Comparison of ENCODE assay signal across 13 cellular contexts in genomic region chr18:76963951-76964350, GRCh38.
A peak's percentile ranks its signal among the peaks of the same experiment; 100 is the strongest.
DNase-seq lines count a peak whose midpoint lies in the region; ATAC-seq and TF ChIP-seq lines count a peak whose summit lies in the region.
"Had no signal": no experiment of that assay in that cellular context is flagged by ENCODE, and none has a peak within 500 bp of the region (broad histone marks: within the 10 kb centered on the region; RNA-seq: fewer than 3 reads in every experiment).

No MANE protein-coding gene starts in this region.

- H3K4me3 ChIP-seq in CD4-positive, alpha-beta memory T cell (ENCODE audit: low read length in 2 of 2), result no peak overlapping the region
- no peak overlapping the region for H3K4me3 ChIP-seq in lower lobe of right lung
- H3K4me3 ChIP-seq: body of pancreas had no signal

- no peaks in the 10 kb centered on the region for H3K27me3 ChIP-seq in CD4-positive, alpha-beta memory T cell (ENCODE audit: insufficient read depth, low read length)
- no peaks in the 10 kb centered on the region for H3K27me3 ChIP-seq in lower lobe of right lung (ENCODE audit: low read depth)
- H3K27me3 ChIP-seq: body of pancreas had no signal

- peak overlapping the region in 4 of 7 donors; percentile 15 to 48 (median 34) for H3K27ac Mint-ChIP-seq in CD4-positive, alpha-beta memory T cell
- H3K27ac Mint-ChIP-seq in activated B cell treated with CpG ODN at 0.5 μM for 24 hours, result no peak overlapping the region

- H3K36me3 Mint-ChIP-seq in CD4-positive, alpha-beta memory T cell, result peaks cover 65 to 66% of the 10 kb centered on the region in 2 donors
- H3K36me3 Mint-ChIP-seq in activated B cell treated with CpG ODN at 0.5 μM for 24 hours (ENCODE audit: low read depth), result peaks cover 53% of the 10 kb centered on the region

- H3K27me3 Mint-ChIP-seq in CD4-positive, alpha-beta memory T cell, result no peaks in the 10 kb centered on the region
- H3K27me3 Mint-ChIP-seq in activated B cell treated with CpG ODN at 0.5 μM for 24 hours, result no peaks in the 10 kb centered on the region

- POLR2A ChIA-PET in CD4-positive, alpha-beta memory T cell (lab: Charles Lee; ENCODE audit: partially characterized antibody), result no interaction called here
- POLR2A ChIA-PET in activated B cell treated with CpG ODN at 0.5 μM for 24 hours (lab: Charles Lee), result interaction anchor here (0.9 to 5.8 kb wide), 4 partner anchors 11 to 91 kb away, joined by 3 to 104 read pairs (median 4); no protein-coding TSS in a partner anchor

- H3K4me1 Mint-ChIP-seq in CD4-positive, alpha-beta memory T cell, result peaks cover 18 to 39% (median 24%) of the 10 kb centered on the region in 4 donors
- no peaks in the 10 kb centered on the region for H3K4me1 Mint-ChIP-seq in activated B cell treated with CpG ODN at 0.5 μM for 24 hours

- H3K9me3 ChIP-seq in CD4-positive, alpha-beta memory T cell (ENCODE audit: control insufficient read depth in 1 of 2, low read length in 2 of 2), result no peaks in the 10 kb centered on the region
- H3K9me3 ChIP-seq in lower lobe of right lung, result no peaks in the 10 kb centered on the region
- H3K9me3 ChIP-seq: body of pancreas had no signal

- peak; percentile 51 for ATAC-seq in GM18868 (IDR thresholded peaks at IDR 0.05; ENCODE audit: unreplicated experiment)
- ATAC-seq in HG02870 (IDR thresholded peaks at IDR 0.05; ENCODE audit: unreplicated experiment), result peak; percentile 31
- no peak for ATAC-seq in activated B cell treated with CpG ODN at 0.5 μM for 24 hours (ENCODE audit: low read depth)
- ATAC-seq in HG02840 (IDR thresholded peaks at IDR 0.05; ENCODE audit: low FRiP score, unreplicated experiment), result no peak
- no peak for ATAC-seq in lower lobe of right lung
- no peak for ATAC-seq in HG03095 (IDR thresholded peaks at IDR 0.05; ENCODE audit: unreplicated experiment)
- ATAC-seq: body of pancreas had no signal

- H3K9me3 Mint-ChIP-seq in CD4-positive, alpha-beta memory T cell, result no peaks in the 10 kb centered on the region
- H3K9me3 Mint-ChIP-seq in activated B cell treated with CpG ODN at 0.5 μM for 24 hours, result no peaks in the 10 kb centered on the region

- intact Hi-C loops in CD4-positive, alpha-beta memory T cell (cut with micrococcal nuclease), result no loop called here
- intact Hi-C loops in activated B cell treated with CpG ODN at 0.5 μM for 24 hours (cut with micrococcal nuclease), result loop anchor here (5.0 kb wide), 1 partner anchor 142 kb away; the partner anchor contains the start of gene ZNF236
- intact Hi-C loops in lower lobe of right lung (cut with DNase I), result no loop called here

- DNase-seq in CD4-positive, alpha-beta memory T cell, result no peak
- no peak for DNase-seq in activated B cell treated with CpG ODN at 0.5 μM for 24 hours
- DNase-seq in activated effector memory CD4-positive, alpha-beta T cell treated with Interleukin-2 at 50 U/mL for 16 hours, result no peak
- DNase-seq in lower lobe of right lung, result no peak
- DNase-seq: activated CD8-positive, alpha-beta memory T cell treated with anti-CD3 and anti-CD28 coated beads, Interleukin-2, amount 50 U/mL, for 4 hours; body of pancreas; Kasumi-1; occipital lobe had no signal

- TF ChIP-seq CTCF in activated B cell treated with CpG ODN at 0.5 μM for 24 hours (IDR thresholded peaks at IDR 0.05) (no peak), lower lobe of right lung (IDR thresholded peaks at IDR 0.05) (no peak)

- H3K4me1 ChIP-seq in CD4-positive, alpha-beta memory T cell (ENCODE audit: insufficient read depth, low read length), result peaks cover 14% of the 10 kb centered on the region
- H3K4me1 ChIP-seq in lower lobe of right lung, result peaks cover 4% of the 10 kb centered on the region

- peak overlapping the region in 4 of 8 donors; percentile 0 to 36 (median 12) for H3K4me3 Mint-ChIP-seq in CD4-positive, alpha-beta memory T cell
- peak overlapping the region; percentile 45 for H3K4me3 Mint-ChIP-seq in activated B cell treated with CpG ODN at 0.5 μM for 24 hours

- peaks cover 19% of the 10 kb centered on the region for H3K36me3 ChIP-seq in CD4-positive, alpha-beta memory T cell (ENCODE audit: insufficient read depth, low read length)
- peaks cover 27% of the 10 kb centered on the region for H3K36me3 ChIP-seq in lower lobe of right lung

- CTCF ChIA-PET in CD4-positive, alpha-beta memory T cell (lab: Charles Lee; ENCODE audit: partially characterized antibody), result interaction anchor here (1.1 to 1.7 kb wide), 3 partner anchors 19 to 162 kb away, joined by 3 to 5 read pairs (median 5); no protein-coding TSS in a partner anchor
- CTCF ChIA-PET in activated B cell treated with CpG ODN at 0.5 μM for 24 hours (lab: Charles Lee), result interaction anchor here (1.2 to 9.9 kb wide), 3 partner anchors 18 to 138 kb away, joined by 3 to 94 read pairs (median 24); no protein-coding TSS in a partner anchor

- no peak overlapping the region for H3K27ac ChIP-seq in CD4-positive, alpha-beta memory T cell (ENCODE audit: low read depth, low read length)
- H3K27ac ChIP-seq in lower lobe of right lung, result no peak overlapping the region
- H3K27ac ChIP-seq: body of pancreas, C4-2B had no signal

Comparison
In these comparisons a context has a peak if more than half of its experiments do, and no peak if none do; other contexts are left out.
1. ATAC-seq: peak in GM18868 (single experiment) and HG02870 (single experiment); none in activated B cell treated with CpG ODN at 0.5 μM for 24 hours (single experiment), HG02840 (single experiment), lower lobe of right lung (0 of 2) and HG03095 (single experiment).